20 cellular contexts compared by ENCODE assay signal in genomic region chr2:196535080-196535479, GRCh38.
"Had no signal": no experiment of that assay in that cellular context is flagged by ENCODE, and none has a peak within 500 bp of the region (broad histone marks: within the 10 kb centered on the region; RNA-seq: fewer than 3 reads in every experiment).

No MANE protein-coding gene starts in this region.

- DNase-seq: activated B cell treated with CpG ODN at 0.5 μM for 24 hours; activated CD4-positive, alpha-beta T cell treated with anti-CD3 and anti-CD28 coated beads for 1 hour; activated CD4-positive, alpha-beta T cell treated with anti-CD3 and anti-CD28 coated beads, Interleukin-2, amount 50 U/mL, for 48 hours; activated CD8-positive, alpha-beta memory T cell treated with anti-CD3 and anti-CD28 coated beads for 24 hours; activated gamma-delta T cell; activated naive CD4-positive, alpha-beta T cell treated with anti-CD3 and anti-CD28 coated beads for 36 hours; activated T-cell treated with anti-CD3 and anti-CD28 coated beads, Interleukin-2, amount 50 U/mL, for 4 hours; brain microvascular endothelial cell; NCI-H1105 treated with DMSO at 0.1 percent for 48 hours; NCI-H1436 treated with DMSO at 0.1 percent for 48 hours; NCI-H2081 treated with DMSO at 0.1 percent for 48 hours; NCI-H510A; NCI-H526 treated with DMSO at 0.1 percent for 48 hours; SIG-M5; T-helper 17 cell; T-helper 9 cell had no signal

- H3K9me3 Mint-ChIP-seq: activated B cell treated with CpG ODN at 0.5 μM for 24 hours; activated CD4-positive, alpha-beta T cell treated with anti-CD3 and anti-CD28 coated beads, Interleukin-2, amount 10 ng/mL, durations not matched to agents 24 days and 14 days; activated naive CD4-positive, alpha-beta T cell treated with anti-CD3 and anti-CD28 coated beads for 36 hours; activated T-cell treated with anti-CD3 and anti-CD28 coated beads, Interleukin-2, amount 50 U/mL, for 4 hours; activated T-helper 17 cell treated with anti-CD3 and anti-CD28 coated beads, Interleukin-2, amount 50 U/mL, for 72 hours had no signal

- H3K4me1 Mint-ChIP-seq: activated B cell treated with CpG ODN at 0.5 μM for 24 hours had no signal

- H3K27ac ChIP-seq: brain microvascular endothelial cell, cardiac muscle cell had no signal

- H3K27me3 ChIP-seq: brain microvascular endothelial cell, cardiac muscle cell had no signal

- ATAC-seq: activated T-cell treated with anti-CD3 and anti-CD28 coated beads, Interleukin-2, amount 50 U/mL, for 4 hours; activated T-helper 17 cell treated with anti-CD3 and anti-CD28 coated beads, Interleukin-2, amount 50 U/mL, for 72 hours; T-helper 17 cell had no signal

- H3K4me3 ChIP-seq: cardiac muscle cell had no signal

- H3K4me3 Mint-ChIP-seq: activated B cell treated with CpG ODN at 0.5 μM for 24 hours; activated CD4-positive, alpha-beta T cell treated with anti-CD3 and anti-CD28 coated beads, Interleukin-2, amount 10 ng/mL, durations not matched to agents 24 days and 14 days; activated naive CD4-positive, alpha-beta T cell treated with anti-CD3 and anti-CD28 coated beads for 36 hours; activated naive CD8-positive, alpha-beta T cell; activated T-cell treated with anti-CD3 and anti-CD28 coated beads, Interleukin-2, amount 50 U/mL, for 4 hours; activated T-helper 17 cell treated with anti-CD3 and anti-CD28 coated beads, Interleukin-2, amount 50 U/mL, for 72 hours; T-helper 17 cell had no signal

- H3K27ac Mint-ChIP-seq: activated B cell treated with CpG ODN at 0.5 μM for 24 hours; activated CD4-positive, alpha-beta T cell treated with anti-CD3 and anti-CD28 coated beads, Interleukin-2, amount 10 ng/mL, durations not matched to agents 24 days and 14 days; activated naive CD4-positive, alpha-beta T cell treated with anti-CD3 and anti-CD28 coated beads for 36 hours; activated naive CD8-positive, alpha-beta T cell; activated T-helper 17 cell treated with anti-CD3 and anti-CD28 coated beads, Interleukin-2, amount 50 U/mL, for 72 hours; T-helper 17 cell had no signal

- H3K36me3 Mint-ChIP-seq: activated naive CD8-positive, alpha-beta T cell had no signal
